ENCODE assay signal across 10 cellular contexts in genomic region chr12:79006306-79006705, GRCh38.
DNase-seq lines count a peak whose midpoint lies in the region; ATAC-seq and TF ChIP-seq lines count a peak whose summit lies in the region.
"Had no signal": no experiment of that assay in that cellular context is flagged by ENCODE, and none has a peak within 500 bp of the region (broad histone marks: within the 10 kb centered on the region; RNA-seq: fewer than 3 reads in every experiment).

No MANE protein-coding gene starts in this region.

- no peaks in the 10 kb centered on the region for H3K79me2 ChIP-seq in GM23248 (ENCODE audit: insufficient read depth)
- no peaks in the 10 kb centered on the region for H3K79me2 ChIP-seq in OCI-LY3 (ENCODE audit: low read length)

- H3F3A ChIP-seq in GM23248 (ENCODE audit: insufficient read depth), result no peaks in the 10 kb centered on the region

- H3K9me2 ChIP-seq in GM23248 (ENCODE audit: insufficient read depth), result no peaks in the 10 kb centered on the region

- ATAC-seq in HG03175 (IDR thresholded peaks at IDR 0.05; ENCODE audit: unreplicated experiment), result no peak
- no peak for ATAC-seq in activated T-cell treated with anti-CD3 and anti-CD28 coated beads, Interleukin-2, amount 50 U/mL, for 4 hours
- ATAC-seq: Right ventricle myocardium inferior had no signal

- H2AFZ ChIP-seq in GM23248 (no peak overlapping the region), OCI-LY3 (ENCODE audit: low read depth, low read length) (no peak overlapping the region)

- H3K36me3 Mint-ChIP-seq in activated T-cell treated with anti-CD3 and anti-CD28 coated beads, Interleukin-2, amount 50 U/mL, for 4 hours (ENCODE audit: insufficient read depth), result no peaks in the 10 kb centered on the region

- no peak overlapping the region for H3K27ac ChIP-seq in GM23248
- H3K27ac ChIP-seq in OCI-LY3 (ENCODE audit: low read length), result no peak overlapping the region
- H3K27ac ChIP-seq: ovary had no signal

- H3K4me3 ChIP-seq in GM23248 (no peak overlapping the region), OCI-LY3 (ENCODE audit: low read length) (no peak overlapping the region), fibroblast of the aortic adventitia (ENCODE audit: low read depth, low read length) (no peak overlapping the region)
- H3K4me3 ChIP-seq: ovary had no signal

- in situ Hi-C loops in GM23248 (cut with MboI), result no loop called here

- H3K4me2 ChIP-seq in GM23248 (ENCODE audit: unreplicated experiment) (no peak overlapping the region), OCI-LY3 (ENCODE audit: low read length) (no peak overlapping the region)

- no peaks in the 10 kb centered on the region for H3K9me3 ChIP-seq in GM23248 (ENCODE audit: low read depth)
- H3K9me3 ChIP-seq in OCI-LY3 (ENCODE audit: insufficient read depth, low read length), result no peaks in the 10 kb centered on the region
- H3K9me3 ChIP-seq: ovary had no signal

- H3K4me3 Mint-ChIP-seq in activated T-cell treated with anti-CD3 and anti-CD28 coated beads, Interleukin-2, amount 50 U/mL, for 4 hours, result no peak overlapping the region

- DNase-seq in AG20443 (ENCODE audit: low spot score) (peak; percentile 4), GM23248 (peak; percentile 23), fibroblast of the aortic adventitia (ENCODE audit: low read depth) (peak; percentile 25), KG1 (lab: John Stamatoyannopoulos, UW) (no peak)
- DNase-seq in stimulated activated CD4-positive, alpha-beta T cell treated with anti-CD3 and anti-CD28 coated beads, Interleukin-1b, Interleukin-23, amount 100 ng/mL, for 48 hours, result no peak
- DNase-seq in activated T-cell treated with anti-CD3 and anti-CD28 coated beads, Interleukin-2, amount 50 U/mL, for 4 hours, result no peak
- DNase-seq: ovary had no signal

- H3K4me1 ChIP-seq in GM23248 (ENCODE audit: insufficient read depth) (no peaks in the 10 kb centered on the region), OCI-LY3 (ENCODE audit: low read length) (peaks cover 13% of the 10 kb centered on the region)

- H3K27me3 Mint-ChIP-seq in activated T-cell treated with anti-CD3 and anti-CD28 coated beads, Interleukin-2, amount 50 U/mL, for 4 hours (ENCODE audit: low read depth), result no peaks in the 10 kb centered on the region

- peaks cover 13% of the 10 kb centered on the region for H3K9me3 Mint-ChIP-seq in activated T-cell treated with anti-CD3 and anti-CD28 coated beads, Interleukin-2, amount 50 U/mL, for 4 hours

- TF ChIP-seq CTCF in OCI-LY3 (IDR thresholded peaks at IDR 0.05; ENCODE audit: low read depth, low read length) (peak; percentile 60), fibroblast of the aortic adventitia (IDR thresholded peaks at IDR 0.05; ENCODE audit: insufficient read depth, low read length) (no peak)

- H3K36me3 ChIP-seq in GM23248 (ENCODE audit: low read depth) (no peaks in the 10 kb centered on the region), OCI-LY3 (replicated peaks; ENCODE audit: low read depth, low read length) (no peaks in the 10 kb centered on the region)
- H3K36me3 ChIP-seq: ovary had no signal

- no peak overlapping the region for H3K9ac ChIP-seq in GM23248
- H3K9ac ChIP-seq in OCI-LY3 (ENCODE audit: low read length), result no peak overlapping the region

- no peaks in the 10 kb centered on the region for H3K27me3 ChIP-seq in GM23248 (replicated peaks; ENCODE audit: insufficient read depth)
- H3K27me3 ChIP-seq in OCI-LY3 (ENCODE audit: low read depth, low read length), result no peaks in the 10 kb centered on the region
- H3K27me3 ChIP-seq: ovary had no signal

- H4K20me1 ChIP-seq in GM23248 (ENCODE audit: insufficient read depth) (no peaks in the 10 kb centered on the region), OCI-LY3 (ENCODE audit: insufficient read depth, low read length) (no peaks in the 10 kb centered on the region)

- H3K4me1 Mint-ChIP-seq in activated T-cell treated with anti-CD3 and anti-CD28 coated beads, Interleukin-2, amount 50 U/mL, for 4 hours (ENCODE audit: low read depth), result no peaks in the 10 kb centered on the region

- WGBS in GM23248 (ENCODE audit: low coverage in 1 of 2, low lambda C conversion rate in 2 of 2, missing lambda C conversion rate in 2 of 2), 2 experiments, result 78 to 85% methylated on average over 1 of the region's 1 CpG

Comparison
In these comparisons a context has a peak if more than half of its experiments do, and no peak if none do; other contexts are left out.
1. DNase-seq: peak in AG20443 (single experiment), GM23248 (single experiment) and fibroblast of the aortic adventitia (single experiment); none in stimulated activated CD4-positive, alpha-beta T cell treated with anti-CD3 and anti-CD28 coated beads, Interleukin-1b, Interleukin-23, amount 100 ng/mL, for 48 hours (single experiment), activated T-cell treated with anti-CD3 and anti-CD28 coated beads, Interleukin-2, amount 50 U/mL, for 4 hours (single experiment) and KG1 (single experiment).